Comparison of ENCODE assay signal across 10 cellular contexts in genomic region chr1:153532161-153532560, GRCh38. TPM values are rescaled to one million over a fixed set of nuclear protein-coding genes. Genes with fewer than 3 reads are reported as not detected.
DNase-seq lines count a peak whose midpoint lies in the region; ATAC-seq and TF ChIP-seq lines count a peak whose summit lies in the region.
"Had no signal": no experiment of that assay in that cellular context is flagged by ENCODE, and none has a peak within 500 bp of the region (broad histone marks: within the 10 kb centered on the region; RNA-seq: fewer than 3 reads in every experiment).

No MANE protein-coding gene starts in this region.

- no peaks in the 10 kb centered on the region for H4K20me1 ChIP-seq in HCT116 (ENCODE audit: insufficient read depth)

- H3K36me3 ChIP-seq in HCT116 (ENCODE audit: control insufficient read depth in 1 of 2, insufficient read depth in 2 of 2, low read length in 2 of 2) (peaks cover 0 to 5% of the 10 kb centered on the region in 2 experiments; a peak in 1 of 4 replicates), RWPE2 (ENCODE audit: low read depth) (peaks cover 17% of the 10 kb centered on the region), colonic mucosa (no peaks in the 10 kb centered on the region), skeletal muscle satellite cell (ENCODE audit: insufficient read depth, low read length) (peaks cover 15% of the 10 kb centered on the region)

- RAD21 ChIA-PET in HCT116 (lab: Charles Lee; ENCODE audit: low non-redundant PET in 1 of 2, low total read pairs in 2 of 2, uncharacterized antibody in 2 of 2, unreplicated experiment in 2 of 2), result interaction anchor here (0.7 to 2.7 kb wide), 4 partner anchors 13 to 36 kb away, joined by 3 to 11 read pairs (median 4); no protein-coding TSS in a partner anchor

- H3K27ac ChIP-seq in HCT116 (ENCODE audit: low read depth, low read length) (peak overlapping the region; percentile 94), RWPE2 (ENCODE audit: poor library complexity, severe bottlenecking) (peak overlapping the region; percentile 96), colonic mucosa (peak overlapping the region; percentile 99)
- H3K27ac ChIP-seq: SJSA1 had no signal

- H3K4me3 ChIP-seq in HCT116 (replicated peaks in 1 of 2; ENCODE audit: low read depth in 1 of 2, low read length in 2 of 2), result no peak overlapping the region
- H3K4me3 ChIP-seq in RWPE2 (ENCODE audit: severe bottlenecking), result no peak overlapping the region
- no peak overlapping the region for H3K4me3 ChIP-seq in colonic mucosa
- H3K4me3 ChIP-seq in skeletal muscle satellite cell (ENCODE audit: low read length), result no peak overlapping the region
- H3K4me3 ChIP-seq: SJSA1 had no signal

- H3K9me3 ChIP-seq in HCT116 (ENCODE audit: control insufficient read depth in 1 of 2, insufficient read depth in 1 of 2, low read depth in 1 of 2, low read length in 2 of 2) (no peaks in the 10 kb centered on the region), RWPE2 (ENCODE audit: severe bottlenecking) (no peaks in the 10 kb centered on the region), colonic mucosa (no peaks in the 10 kb centered on the region), skeletal muscle satellite cell (replicated peaks; ENCODE audit: low read length) (no peaks in the 10 kb centered on the region)
- H3K9me3 ChIP-seq: SJSA1 had no signal

- no peak overlapping the region for H2AFZ ChIP-seq in HCT116 (ENCODE audit: low read depth, low read length, poor library complexity, severe bottlenecking)

- no TSS peak for BruUV-seq in HCT116 (replicated peaks; lab: Mats Ljungman, UMichigan)

- intact Hi-C loops in HCT116 (cut with micrococcal nuclease) (loop anchor here (2.0 to 5.0 kb wide), 3 partner anchors 19 to 455 kb away; partner anchors contain the start of genes RAB13 and S100A16), colonic mucosa (cut with DNase I) (no loop called here)

- TF ChIP-seq CTCF in HCT116 (IDR thresholded peaks at IDR 0.05 in 2 of 3, conservative IDR thresholded peaks at IDR 0.05 in 1 of 3; ENCODE audit: borderline replicate concordance in 1 of 3, insufficient read depth in 1 of 3, low read depth in 2 of 3, low read length in 2 of 3) (no peak), RWPE2 (IDR thresholded peaks at IDR 0.05; ENCODE audit: poor library complexity, severe bottlenecking) (no peak), colonic mucosa (IDR thresholded peaks at IDR 0.05) (no peak)

- peaks cover 18% of the 10 kb centered on the region for H3K79me2 ChIP-seq in HCT116 (ENCODE audit: insufficient read depth, low read length)

- H3K27me3 ChIP-seq in HCT116 (ENCODE audit: insufficient read depth, low read length) (no peaks in the 10 kb centered on the region), RWPE2 (ENCODE audit: insufficient read depth, poor library complexity, severe bottlenecking) (no peaks in the 10 kb centered on the region), colonic mucosa (no peaks in the 10 kb centered on the region), skeletal muscle satellite cell (ENCODE audit: control insufficient read depth, insufficient read depth, low read length) (no peaks in the 10 kb centered on the region)
- H3K27me3 ChIP-seq: SJSA1 had no signal

- no peak for TF ChIP-seq POLR2A in HCT116 (IDR thresholded peaks at IDR 0.05; ENCODE audit: borderline replicate concordance, extremely low read depth, insufficient read depth, insufficient read length)

- POLR2A ChIA-PET in HCT116 (lab: Charles Lee), result interaction anchor here (1.2 to 7.4 kb wide), 10 partner anchors 11 to 458 kb away, joined by 3 to 114 read pairs (median 56); partner anchors contain the start of genes RPS27, S100A14, S100A16 and S100A2

- H3K4me2 ChIP-seq in HCT116 (ENCODE audit: low read length) (peak overlapping the region; percentile 99), skeletal muscle satellite cell (ENCODE audit: low read length) (peak overlapping the region; percentile 87)

- H3K9ac ChIP-seq in HCT116 (ENCODE audit: low read length) (peak overlapping the region; percentile 88), colonic mucosa (ENCODE audit: low read depth in 2 of 2, low read length in 2 of 2) (peak overlapping the region; percentile 36 to 100), skeletal muscle satellite cell (ENCODE audit: low read depth, low read length) (no peak overlapping the region)

- no peaks in the 10 kb centered on the region for H3K9me2 ChIP-seq in HCT116 (ENCODE audit: insufficient read depth)

- CTCF ChIA-PET in HCT116 (lab: Charles Lee), result interaction anchor here (0.9 to 3.2 kb wide), 10 partner anchors 9 to 95 kb away, joined by 4 to 35 read pairs (median 6); partner anchors contain the start of genes S100A13 and S100A5

- no peak for DNase-seq in HCT116 (ENCODE audit: low read depth, low spot score)
- no peak for DNase-seq in RWPE2 (ENCODE audit: low spot score)
- no peak for DNase-seq in colonic mucosa
- no peak for DNase-seq in HPDE6-E6E7 (ENCODE audit: extremely low spot score)
- no peak for DNase-seq in SKM-1 treated with dmso at 0.1 percent for 144 hours (lab: John Stamatoyannopoulos, UW; ENCODE audit: unreplicated experiment)
- no peak for DNase-seq in NAMALWA (ENCODE audit: low spot score)
- DNase-seq: cortex of kidney had no signal

- H3K4me1 ChIP-seq in HCT116 (ENCODE audit: control insufficient read depth in 1 of 2, insufficient read depth in 2 of 2, low read length in 2 of 2) (peaks cover 38 to 58% of the 10 kb centered on the region in 2 experiments), RWPE2 (ENCODE audit: insufficient read depth, poor library complexity, severe bottlenecking) (peaks cover 35% of the 10 kb centered on the region), colonic mucosa (peaks cover 5% of the 10 kb centered on the region), skeletal muscle satellite cell (ENCODE audit: control insufficient read depth, insufficient read depth, low read length) (peaks cover 32% of the 10 kb centered on the region)

- TF ChIP-seq RAD21 in HCT116 (IDR thresholded peaks at IDR 0.05; ENCODE audit: low read depth), result no peak

- no peak for ATAC-seq in HCT116
- no peak for ATAC-seq in RWPE2 (ENCODE audit: low read depth)
- no peak for ATAC-seq in HG03460 (IDR thresholded peaks at IDR 0.05; ENCODE audit: unreplicated experiment)

TF ChIP-seq in HCT116, 20 proteins besides CTCF, POLR2A, EP300 and RAD21:
- TF ChIP-seq EGR1 (IDR thresholded peaks at IDR 0.05; ENCODE audit: low read depth) (no peak), EZH2phosphoT487 (IDR thresholded peaks at IDR 0.05; ENCODE audit: borderline replicate concordance) (no peak), FOSL1 (IDR thresholded peaks at IDR 0.05; ENCODE audit: low read depth) (no peak), YY1 (IDR thresholded peaks at IDR 0.05; ENCODE audit: extremely low read depth, insufficient replicate concordance, low read depth, low read length) (no peak)

RNA-seq across cellular contexts. Expression of gene S100A6, which starts 3.6 kb away (rescaled TPM):
- 1,633 TPM for total RNA-seq in HCT116 (2021; ENCODE audit: unreplicated experiment)
- polyA plus RNA-seq in HCT116 (2012), result 3,046 and 3,157 TPM in 2 replicates
- 1,000 to 10,000 TPM; 2,444 to 2,474 TPM for total RNA-seq in colonic mucosa
- 1,129 and 1,390 TPM in 2 replicates for total RNA-seq in skeletal muscle satellite cell (2012; rRNA removed)

RNA-seq across cellular contexts. Expression of gene S100A5, which starts 8.6 kb away (rescaled TPM):
- 6.0 TPM for total RNA-seq in HCT116 (2021; ENCODE audit: unreplicated experiment)
- polyA plus RNA-seq in HCT116 (2012), result 4.3 and 5.1 TPM in 2 replicates
- total RNA-seq in colonic mucosa, result not detected
- total RNA-seq in skeletal muscle satellite cell (2012; rRNA removed), result 1.3 TPM in 1 of 2 replicates, not detected in the other
- total RNA-seq: SJSA1 had no signal

RNA-seq across cellular contexts. Expression of gene S100A4, which starts 13.4 kb away (rescaled TPM):
- total RNA-seq in HCT116 (2021; ENCODE audit: unreplicated experiment) (384 TPM), colonic mucosa (10 to 100 TPM; 41.8 to 83.8 TPM)
- polyA plus RNA-seq in HCT116 (2012), result 374 and 390 TPM in 2 replicates
- total RNA-seq in skeletal muscle satellite cell (2012; rRNA removed), result 169 and 399 TPM in 2 replicates

RNA-seq across cellular contexts. Expression of gene S100A3, which starts 16.9 kb away (rescaled TPM):
- total RNA-seq in HCT116 (2021; ENCODE audit: unreplicated experiment) (4.2 TPM), colonic mucosa (under 1 TPM in 1 of 2 donors, not detected in 1; 0.61 TPM)
- 5.2 and 7.9 TPM in 2 replicates for polyA plus RNA-seq in HCT116 (2012)
- 11.6 and 13.2 TPM in 2 replicates for total RNA-seq in skeletal muscle satellite cell (2012; rRNA removed)

RNA-seq across cellular contexts. Expression of gene S100A2, which starts 33.5 kb away (rescaled TPM):
- 24.8 TPM for total RNA-seq in HCT116 (2021; ENCODE audit: unreplicated experiment)
- polyA plus RNA-seq in HCT116 (2012), result 62.5 and 80.9 TPM in 2 replicates
- total RNA-seq in colonic mucosa, result 1 to 10 TPM; 1.0 to 2.4 TPM
- 2.5 and 3.9 TPM in 2 replicates for total RNA-seq in skeletal muscle satellite cell (2012; rRNA removed)
